Comparison of ENCODE assay signal across 19 cellular contexts in genomic region chr6:58073263-58073662, GRCh38.
DNase-seq lines count a peak whose midpoint lies in the region; ATAC-seq and TF ChIP-seq lines count a peak whose summit lies in the region.
"Had no signal": no experiment of that assay in that cellular context is flagged by ENCODE, and none has a peak within 500 bp of the region (broad histone marks: within the 10 kb centered on the region; RNA-seq: fewer than 3 reads in every experiment).

No MANE protein-coding gene starts in this region.

- no peak overlapping the region for H4K91ac ChIP-seq in neuronal stem cell (ENCODE audit: low read depth, low read length, poor library complexity)

- H3K4me3 ChIP-seq in heart left ventricle, result no peak overlapping the region
- H3K4me3 ChIP-seq in H7 (ENCODE audit: insufficient read depth, low read depth, low read length), result no peak overlapping the region
- H3K4me3 ChIP-seq in neuronal stem cell (ENCODE audit: low read length in 2 of 2), result no peak overlapping the region
- H3K4me3 ChIP-seq: GM23338 had no signal

- no peaks in the 10 kb centered on the region for H3K36me3 ChIP-seq in heart left ventricle
- no peaks in the 10 kb centered on the region for H3K36me3 ChIP-seq in H7 (replicated peaks; ENCODE audit: control insufficient read depth, insufficient read depth, low read length)
- no peaks in the 10 kb centered on the region for H3K36me3 ChIP-seq in neuronal stem cell (replicated peaks in 1 of 2; ENCODE audit: control insufficient read depth in 2 of 2, insufficient read depth in 2 of 2, low read length in 2 of 2)
- H3K36me3 ChIP-seq: BE2C had no signal

- no peaks in the 10 kb centered on the region for H3K27me3 ChIP-seq in heart left ventricle
- no peaks in the 10 kb centered on the region for H3K27me3 ChIP-seq in H7 (ENCODE audit: control insufficient read depth, insufficient read depth, low read length)
- H3K27me3 ChIP-seq in neuronal stem cell (ENCODE audit: control insufficient read depth in 3 of 3, insufficient read depth in 3 of 3, low read depth in 1 of 3, low read length in 3 of 3), result peaks cover 0 to 18% (median 0%) of the 10 kb centered on the region in 3 experiments
- H3K27me3 ChIP-seq: BE2C had no signal

- ATAC-seq in left ventricle myocardium superior (no peak), heart left ventricle (no peak), HG03280 (IDR thresholded peaks at IDR 0.05; ENCODE audit: unreplicated experiment) (no peak)
- no peak for ATAC-seq in activated CD4-positive, alpha-beta T cell treated with anti-CD3 and anti-CD28 coated beads for 36 hours
- ATAC-seq: GM23338, HCT116 had no signal

- H3K18ac ChIP-seq in neuronal stem cell (ENCODE audit: low read length), result no peak overlapping the region

- H3K27ac ChIP-seq in heart left ventricle, result no peak overlapping the region
- H3K27ac ChIP-seq in neuronal stem cell (replicated peaks; ENCODE audit: low read length), result no peak overlapping the region

- no peak overlapping the region for H3K27ac Mint-ChIP-seq in activated CD4-positive, alpha-beta T cell treated with anti-CD3 and anti-CD28 coated beads for 36 hours
- H3K27ac Mint-ChIP-seq: CD4-positive, CD25-positive, alpha-beta regulatory T cell; CD8-positive, alpha-beta memory T cell; GM23338; HFFc6 had no signal

- H3K4me1 Mint-ChIP-seq in activated CD4-positive, alpha-beta T cell treated with anti-CD3 and anti-CD28 coated beads for 36 hours, result no peaks in the 10 kb centered on the region
- H3K4me1 Mint-ChIP-seq: CD4-positive, CD25-positive, alpha-beta regulatory T cell; CD8-positive, alpha-beta memory T cell; GM23338 had no signal

- H3K14ac ChIP-seq in neuronal stem cell (ENCODE audit: low read length), result no peak overlapping the region

- POLR2A ChIA-PET in activated CD4-positive, alpha-beta T cell treated with anti-CD3 and anti-CD28 coated beads for 36 hours (lab: Charles Lee), result no interaction called here

- peak overlapping the region; percentile 3 for H2BK5ac ChIP-seq in neuronal stem cell (ENCODE audit: low read length)

- peaks cover 4% of the 10 kb centered on the region for H3K79me1 ChIP-seq in neuronal stem cell (ENCODE audit: low read depth, low read length)

- WGBS in heart left ventricle, 4 donors, result 90 to 91% (median 90%) methylated on average over 23 of the region's 23 CpGs
- WGBS in neuronal stem cell (ENCODE audit: extremely low coverage in 2 of 2, insufficient read length in 2 of 2, insufficient replicate concordance in 1 of 2), 2 donors, result no CpG with 5 or more reads among the region's 23 CpGs

- no peaks in the 10 kb centered on the region for H3K9me3 Mint-ChIP-seq in activated CD4-positive, alpha-beta T cell treated with anti-CD3 and anti-CD28 coated beads for 36 hours (ENCODE audit: low read depth)
- H3K9me3 Mint-ChIP-seq: HFFc6 had no signal

- H3K4me3 Mint-ChIP-seq in activated CD4-positive, alpha-beta T cell treated with anti-CD3 and anti-CD28 coated beads for 36 hours, result no peak overlapping the region
- H3K4me3 Mint-ChIP-seq: CD4-positive, CD25-positive, alpha-beta regulatory T cell; CD8-positive, alpha-beta memory T cell; GM23338; HFFc6 had no signal

- no peak overlapping the region for H3K9ac ChIP-seq in neuronal stem cell (ENCODE audit: low read depth, low read length, poor library complexity)

- no peak overlapping the region for H3K23ac ChIP-seq in neuronal stem cell (ENCODE audit: low read depth, low read length, poor library complexity)

- H3K4ac ChIP-seq in neuronal stem cell (ENCODE audit: low read length), result no peak overlapping the region

- H2AFZ ChIP-seq in neuronal stem cell (ENCODE audit: low read length), result no peak overlapping the region
- H2AFZ ChIP-seq: GM23338 had no signal

- DNase-seq in left ventricle myocardium superior (peak; percentile 12), heart left ventricle (no peak), H7 (peak; percentile 4), neuronal stem cell (ENCODE audit: low spot score) (no peak), NCI-H1092 (lab: John Stamatoyannopoulos, UW) (no peak)
- DNase-seq in activated CD4-positive, alpha-beta T cell treated with anti-CD3 and anti-CD28 coated beads for 36 hours, result no peak
- DNase-seq: BE2C; C1 segment of cervical spinal cord; CD4-positive, CD25-positive, alpha-beta regulatory T cell; CD8-positive, alpha-beta memory T cell; COR-L47; DMS153; DMS79; GDM1; HFFc6; IMR-90 had no signal

- H3K9me3 ChIP-seq in heart left ventricle, result no peaks in the 10 kb centered on the region
- H3K9me3 ChIP-seq in neuronal stem cell (replicated peaks in 1 of 2; ENCODE audit: control insufficient read depth in 2 of 2, insufficient read depth in 1 of 2, low read depth in 1 of 2, low read length in 2 of 2), result peaks cover 0 to 3% of the 10 kb centered on the region in 2 donors
- H3K9me3 ChIP-seq: BE2C had no signal

- no peaks in the 10 kb centered on the region for H3K36me3 Mint-ChIP-seq in activated CD4-positive, alpha-beta T cell treated with anti-CD3 and anti-CD28 coated beads for 36 hours (ENCODE audit: low read depth)
- H3K36me3 Mint-ChIP-seq: CD4-positive, CD25-positive, alpha-beta regulatory T cell; CD8-positive, alpha-beta memory T cell had no signal

- H2BK15ac ChIP-seq in neuronal stem cell (ENCODE audit: low read length), result no peak overlapping the region

- H2AK5ac ChIP-seq in neuronal stem cell (ENCODE audit: low read depth, low read length), result no peak overlapping the region

- H4K8ac ChIP-seq in neuronal stem cell (ENCODE audit: low read depth, low read length), result peak overlapping the region; percentile 65

- H3K27me3 Mint-ChIP-seq in activated CD4-positive, alpha-beta T cell treated with anti-CD3 and anti-CD28 coated beads for 36 hours, result no peaks in the 10 kb centered on the region
- H3K27me3 Mint-ChIP-seq: CD4-positive, CD25-positive, alpha-beta regulatory T cell; CD8-positive, alpha-beta memory T cell had no signal

- H3K4me1 ChIP-seq in heart left ventricle (no peaks in the 10 kb centered on the region), neuronal stem cell (ENCODE audit: control insufficient read depth in 2 of 2, insufficient read depth in 1 of 2, low read depth in 1 of 2, low read length in 2 of 2) (no peaks in the 10 kb centered on the region)
- H3K4me1 ChIP-seq: BE2C had no signal

- CTCF ChIA-PET in activated CD4-positive, alpha-beta T cell treated with anti-CD3 and anti-CD28 coated beads for 36 hours (lab: Charles Lee), result no interaction called here

- no peak for TF ChIP-seq CTCF in heart left ventricle (IDR thresholded peaks at IDR 0.05)

- H3K4me2 ChIP-seq in neuronal stem cell (ENCODE audit: insufficient read depth, low read length, poor library complexity, severe bottlenecking), result no peak overlapping the region
- H3K4me2 ChIP-seq: GM23338 had no signal

- TF ChIP-seq POLR2A in heart left ventricle (IDR thresholded peaks at IDR 0.05), result no peak

- H2BK120ac ChIP-seq in neuronal stem cell (ENCODE audit: low read depth, low read length), result no peak overlapping the region

- H2BK12ac ChIP-seq in neuronal stem cell (ENCODE audit: low read length), result peak overlapping the region; percentile 84

- intact Hi-C loops in left ventricle myocardium superior (cut with micrococcal nuclease), result no loop called here
- intact Hi-C loops in heart left ventricle (cut with DNase I), result no loop called here
- intact Hi-C loops in activated CD4-positive, alpha-beta T cell treated with anti-CD3 and anti-CD28 coated beads for 36 hours (cut with DNase I, micrococcal nuclease), result no loop called here

Comparison
In these comparisons a context has a peak if more than half of its experiments do, and no peak if none do; other contexts are left out.
1. DNase-seq: peak in left ventricle myocardium superior (single experiment) and H7 (single experiment); none in heart left ventricle (0 of 5), neuronal stem cell (single experiment), NCI-H1092 (single experiment) and activated CD4-positive, alpha-beta T cell treated with anti-CD3 and anti-CD28 coated beads for 36 hours (single experiment).